In the genomic region with DNA sequence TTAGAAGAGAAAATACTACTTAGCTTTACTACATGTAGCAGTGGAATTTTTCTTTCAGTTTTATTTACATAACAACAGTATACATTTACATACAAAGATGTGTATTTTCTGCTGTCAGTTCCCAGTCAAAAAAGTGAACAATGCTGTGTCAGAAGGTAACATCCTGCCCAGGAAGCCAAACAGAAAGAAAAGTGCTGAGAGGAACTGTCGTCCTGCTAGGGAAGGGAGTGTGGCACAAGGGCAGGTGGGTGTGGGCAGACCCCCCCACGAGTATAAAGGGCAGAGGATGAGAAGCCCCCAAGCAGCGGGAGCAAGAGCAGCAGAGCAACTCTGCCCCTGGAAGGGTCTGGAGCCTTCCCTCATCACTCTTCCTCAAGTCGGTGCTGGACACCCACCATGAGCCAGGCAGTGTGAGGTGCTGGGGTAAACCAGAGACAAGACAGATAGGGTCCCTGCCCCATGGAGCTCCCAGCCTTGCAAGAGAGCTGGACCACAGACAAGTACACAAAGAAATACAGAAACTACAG, we compare ENCODE assay signal across 17 cellular contexts. TPM values are rescaled to one million over a fixed set of nuclear protein-coding genes. Genes with fewer than 3 reads are reported as not detected.
A peak's percentile ranks its signal among the peaks of the same experiment; 100 is the strongest.
DNase-seq lines count a peak whose midpoint lies in the region; ATAC-seq and TF ChIP-seq lines count a peak whose summit lies in the region.
"Had no signal": no experiment of that assay in that cellular context is flagged by ENCODE, and none has a peak within 500 bp of the region (broad histone marks: within the 10 kb centered on the region; RNA-seq: fewer than 3 reads in every experiment).

No MANE protein-coding gene starts in this region.

- peak overlapping the region in 9 of 11 experiments; percentile 7 to 66 (median 47); a peak in 16 of 22 replicates for H3K27ac ChIP-seq in BLaER1 treated with 17β-estradiol and CSF1 and Interleukin-3, amounts not matched to agents 10 nM and 100 nM
- no peak overlapping the region for H3K27ac ChIP-seq in H9 (ENCODE audit: insufficient read length, low read depth, low read length)
- no peak overlapping the region for H3K27ac ChIP-seq in hepatocyte
- H3K27ac ChIP-seq: prostate gland, vagina had no signal

- H4K20me1 ChIP-seq in BLaER1 treated with 17β-estradiol and CSF1 and Interleukin-3, amounts not matched to agents 10 nM and 100 nM: peaks cover 0 to 74% (median 0%) of the 10 kb centered on the region in 11 experiments; a peak in 6 of 22 replicates
- H4K20me1 ChIP-seq in H9 (ENCODE audit: control insufficient read depth, insufficient read depth, insufficient read length) (no peaks in the 10 kb centered on the region), hepatocyte (ENCODE audit: insufficient read depth, poor library complexity, severe bottlenecking) (no peaks in the 10 kb centered on the region)

- no peak overlapping the region for H2BK12ac ChIP-seq in H9 (ENCODE audit: insufficient read length, low read depth, low read length)

- no peak overlapping the region for H2BK15ac ChIP-seq in H9 (ENCODE audit: low read depth, low read length)

- no CpG with 5 or more reads among the region's 4 CpGs for WGBS in H9 (ENCODE audit: extremely low coverage, insufficient read length, low lambda C conversion rate)
- 86% methylated on average over 4 of the region's 4 CpGs for WGBS in hepatocyte (ENCODE audit: low lambda C conversion rate, missing lambda C conversion rate)

- no peak overlapping the region for H3K4me3 ChIP-seq in BLaER1 treated with 17β-estradiol and CSF1 and Interleukin-3, amounts not matched to agents 10 nM and 100 nM
- no peak overlapping the region for H3K4me3 ChIP-seq in hepatocyte
- H3K4me3 ChIP-seq: ascending aorta, prostate gland, vagina had no signal

- H3T11ph ChIP-seq in H9 (ENCODE audit: low read length): no peak overlapping the region

- H3K27me3 Mint-ChIP-seq in H9 (ENCODE audit: low read depth): no peaks in the 10 kb centered on the region
- H3K27me3 Mint-ChIP-seq in activated naive CD8-positive, alpha-beta T cell treated with anti-CD3 and anti-CD28 coated beads for 36 hours: no peaks in the 10 kb centered on the region
- H3K27me3 Mint-ChIP-seq in neural crest cell (ENCODE audit: low read depth): no peaks in the 10 kb centered on the region
- H3K27me3 Mint-ChIP-seq in osteocyte (ENCODE audit: unreplicated experiment): no peaks in the 10 kb centered on the region

- 0 out of 2 replicates have a peak overlapping the region, but pooled peaks have one; percentile 2 for H3K14ac ChIP-seq in H9 (ENCODE audit: insufficient read depth, low read length)

- ATAC-seq in GM19455 (IDR thresholded peaks at IDR 0.05; ENCODE audit: unreplicated experiment): no peak

- H2BK5ac ChIP-seq in H9 (ENCODE audit: insufficient read length, low read length): no peak overlapping the region

- peak overlapping the region; percentile 63 to 84 (median 72) for H3K4me2 ChIP-seq in BLaER1 treated with 17β-estradiol and CSF1 and Interleukin-3, amounts not matched to agents 10 nM and 100 nM
- H3K4me2 ChIP-seq in H9 (ENCODE audit: insufficient read depth, insufficient read length, low read length): no peak overlapping the region
- no peak overlapping the region for H3K4me2 ChIP-seq in hepatocyte

- peaks cover 11 to 41% (median 25%) of the 10 kb centered on the region in 11 experiments; a peak in 17 of 22 replicates for H3K36me3 ChIP-seq in BLaER1 treated with 17β-estradiol and CSF1 and Interleukin-3, amounts not matched to agents 10 nM and 100 nM
- no peaks in the 10 kb centered on the region for H3K36me3 ChIP-seq in hepatocyte (replicated peaks; ENCODE audit: insufficient read depth, low read depth)
- H3K36me3 ChIP-seq: prostate gland had no signal

- no peak for DNase-seq in H9
- DNase-seq in activated naive CD8-positive, alpha-beta T cell treated with anti-CD3 and anti-CD28 coated beads for 36 hours: no peak
- DNase-seq in neural crest cell (ENCODE audit: low read depth, low spot score): no peak
- no peak for DNase-seq in NCI-H128 (lab: John Stamatoyannopoulos, UW; ENCODE audit: unreplicated experiment)
- no peak for DNase-seq in hepatocyte (ENCODE audit: low spot score)
- DNase-seq in osteocyte (ENCODE audit: extremely low spot score, unreplicated experiment): no peak
- DNase-seq: C1 segment of cervical spinal cord, foreskin melanocyte, KG1, NCI-H187 had no signal

- H3K4me1 Mint-ChIP-seq in H9 (peaks cover 7 to 9% of the 10 kb centered on the region in 2 experiments), neural crest cell (peaks cover 16% of the 10 kb centered on the region), osteocyte (ENCODE audit: unreplicated experiment) (peaks cover 29% of the 10 kb centered on the region)
- peaks cover 85% of the 10 kb centered on the region for H3K4me1 Mint-ChIP-seq in activated naive CD8-positive, alpha-beta T cell treated with anti-CD3 and anti-CD28 coated beads for 36 hours

- H3K4ac ChIP-seq in H9 (ENCODE audit: low read depth, low read length): no peak overlapping the region

- no peak overlapping the region for H3K18ac ChIP-seq in H9 (ENCODE audit: insufficient read length, low read depth, low read length)

- H3K79me1 ChIP-seq in H9 (ENCODE audit: insufficient read depth, low read depth, low read length, poor library complexity, severe bottlenecking): no peaks in the 10 kb centered on the region

- peak overlapping the region; percentile 33 to 90 (median 60); a peak in 6 of 7 replicates for H3K27ac Mint-ChIP-seq in H9
- peak overlapping the region; percentile 67 for H3K27ac Mint-ChIP-seq in activated naive CD8-positive, alpha-beta T cell treated with anti-CD3 and anti-CD28 coated beads for 36 hours
- H3K27ac Mint-ChIP-seq in neural crest cell (ENCODE audit: unreplicated experiment): peak overlapping the region; percentile 38
- H3K27ac Mint-ChIP-seq in osteocyte (ENCODE audit: unreplicated experiment): no peak overlapping the region
- H3K27ac Mint-ChIP-seq: mesothelial cell of epicardium had no signal

- no peak overlapping the region for H3K4me3 Mint-ChIP-seq in H9
- H3K4me3 Mint-ChIP-seq in activated naive CD8-positive, alpha-beta T cell treated with anti-CD3 and anti-CD28 coated beads for 36 hours: no peak overlapping the region
- no peak overlapping the region for H3K4me3 Mint-ChIP-seq in neural crest cell
- H3K4me3 Mint-ChIP-seq in osteocyte (ENCODE audit: unreplicated experiment): no peak overlapping the region
- H3K4me3 Mint-ChIP-seq: mesothelial cell of epicardium had no signal

- no peaks in the 10 kb centered on the region for H3K9me3 ChIP-seq in BLaER1 treated with 17β-estradiol and CSF1 and Interleukin-3, amounts not matched to agents 10 nM and 100 nM (replicated peaks in 1 of 11)
- H3K9me3 ChIP-seq in H9 (ENCODE audit: control insufficient read depth, low read depth, low read length): no peaks in the 10 kb centered on the region
- no peaks in the 10 kb centered on the region for H3K9me3 ChIP-seq in hepatocyte (ENCODE audit: low read depth)
- H3K9me3 ChIP-seq: ascending aorta, prostate gland, vagina had no signal

- H3K9ac ChIP-seq in BLaER1 treated with 17β-estradiol and CSF1 and Interleukin-3, amounts not matched to agents 10 nM and 100 nM: peak overlapping the region in 5 of 11 experiments; percentile 2 to 53 (median 14); a peak in 2 of 22 replicates
- H3K9ac ChIP-seq in H9 (ENCODE audit: extremely low read depth, insufficient read length, low read length): no peak overlapping the region

- no peak overlapping the region for H2AK5ac ChIP-seq in H9 (ENCODE audit: insufficient read length, low read length)

- TF ChIP-seq CTCF in H9 (conservative IDR thresholded peaks at IDR 0.05) (no peak), neural crest cell (conservative IDR thresholded peaks at IDR 0.05) (no peak), hepatocyte (IDR thresholded peaks at IDR 0.05; ENCODE audit: poor library complexity) (no peak), osteocyte (IDR thresholded peaks at IDR 0.05) (no peak)

- no peak overlapping the region for H2AFZ ChIP-seq in H9 (ENCODE audit: low read length)
- no peak overlapping the region for H2AFZ ChIP-seq in hepatocyte

- no peak overlapping the region for H3K23ac ChIP-seq in H9 (ENCODE audit: insufficient read length, low read depth, low read length)

- no peaks in the 10 kb centered on the region for H3K27me3 ChIP-seq in BLaER1 treated with 17β-estradiol and CSF1 and Interleukin-3, amounts not matched to agents 10 nM and 100 nM
- H3K27me3 ChIP-seq in H9 (ENCODE audit: insufficient read depth, low read length) (no peaks in the 10 kb centered on the region), hepatocyte (no peaks in the 10 kb centered on the region)
- H3K27me3 ChIP-seq: ascending aorta, vagina had no signal

- H3K23me2 ChIP-seq in H9 (ENCODE audit: insufficient read length, low read depth, low read length, poor library complexity, severe bottlenecking): no peaks in the 10 kb centered on the region

- peaks cover 71 to 95% (median 84%) of the 10 kb centered on the region in 10 experiments for H3K4me1 ChIP-seq in BLaER1 treated with 17β-estradiol and CSF1 and Interleukin-3, amounts not matched to agents 10 nM and 100 nM
- H3K4me1 ChIP-seq in H9 (ENCODE audit: insufficient read depth, low read length) (no peaks in the 10 kb centered on the region), hepatocyte (ENCODE audit: insufficient read depth) (peaks cover 29% of the 10 kb centered on the region)

- H2BK120ac ChIP-seq in H9 (ENCODE audit: low read depth, low read length, poor library complexity, severe bottlenecking): no peak overlapping the region

- no peak overlapping the region for H4K91ac ChIP-seq in H9 (ENCODE audit: insufficient read length, low read depth, low read length)

- no peaks in the 10 kb centered on the region for H3K9me2 ChIP-seq in hepatocyte (replicated peaks; ENCODE audit: insufficient read depth)

- no peak overlapping the region for H4K8ac ChIP-seq in H9 (replicated peaks; ENCODE audit: insufficient read length, low read depth, low read length)

- no peak overlapping the region for H2BK20ac ChIP-seq in H9 (ENCODE audit: low read depth, low read length, poor library complexity, severe bottlenecking)

- H3K79me2 ChIP-seq in H9 (ENCODE audit: insufficient read depth, low read length) (no peaks in the 10 kb centered on the region), hepatocyte (peaks cover 36% of the 10 kb centered on the region)

- H3K56ac ChIP-seq in H9 (ENCODE audit: insufficient read length, low read depth, low read length): no peak overlapping the region

- peaks cover 0 to 3% (median 0%) of the 10 kb centered on the region in 3 experiments; a peak in 4 of 7 replicates for H3K36me3 Mint-ChIP-seq in H9 (ENCODE audit: insufficient read depth in 1 of 3, low read depth in 3 of 3)
- H3K36me3 Mint-ChIP-seq in activated naive CD8-positive, alpha-beta T cell treated with anti-CD3 and anti-CD28 coated beads for 36 hours: peaks cover 44% of the 10 kb centered on the region
- no peaks in the 10 kb centered on the region for H3K36me3 Mint-ChIP-seq in neural crest cell (ENCODE audit: low read depth)
- peaks cover 21% of the 10 kb centered on the region for H3K36me3 Mint-ChIP-seq in osteocyte (ENCODE audit: unreplicated experiment)

- H4K5ac ChIP-seq in H9 (ENCODE audit: insufficient read length, low read depth, low read length): no peak overlapping the region

- H3K9me3 Mint-ChIP-seq in H9 (no peaks in the 10 kb centered on the region), neural crest cell (no peaks in the 10 kb centered on the region), osteocyte (ENCODE audit: unreplicated experiment) (no peaks in the 10 kb centered on the region)
- no peaks in the 10 kb centered on the region for H3K9me3 Mint-ChIP-seq in activated naive CD8-positive, alpha-beta T cell treated with anti-CD3 and anti-CD28 coated beads for 36 hours
- H3K9me3 Mint-ChIP-seq: mesothelial cell of epicardium had no signal

RNA-seq across cellular contexts. Expression of a gene that starts 39.7 kb away (rescaled TPM):
- total RNA-seq in H9 (2021) (16.0 and 17.6 TPM in 2 replicates), neural crest cell (19.7 and 21.8 TPM in 2 replicates), hepatocyte (33.8 and 38.4 TPM in 2 replicates), osteocyte (65.5 and 69.3 TPM in 2 replicates)
- 10 to 100 TPM; 39.4 to 44.1 TPM for total RNA-seq in activated naive CD8-positive, alpha-beta T cell treated with anti-CD3 and anti-CD28 coated beads for 36 hours
- 24.8 and 29.3 TPM in 2 replicates for polyA plus RNA-seq in hepatocyte

RNA-seq across cellular contexts. Expression of a gene that starts 54.5 kb away (rescaled TPM):
- total RNA-seq in H9 (2021) (not detected in 2 replicates), neural crest cell (not detected in 2 replicates), hepatocyte (not detected in 2 replicates), osteocyte (not detected in 2 replicates)
- total RNA-seq in activated naive CD8-positive, alpha-beta T cell treated with anti-CD3 and anti-CD28 coated beads for 36 hours: not detected
- 0.22 TPM in 1 of 2 replicates, not detected in the other for polyA plus RNA-seq in hepatocyte
- total RNA-seq: ascending aorta, H4, mesothelial cell of epicardium, vagina had no signal

Comparison
In these comparisons a context has a peak if more than half of its experiments do, and no peak if none do; other contexts are left out.
1. H3K27ac ChIP-seq: peak in BLaER1 treated with 17β-estradiol and CSF1 and Interleukin-3, amounts not matched to agents 10 nM and 100 nM (9 of 11); none in H9 (single experiment) and hepatocyte (single experiment).
2. H3K4me2 ChIP-seq: peak in BLaER1 treated with 17β-estradiol and CSF1 and Interleukin-3, amounts not matched to agents 10 nM and 100 nM (11 of 11); none in H9 (single experiment) and hepatocyte (single experiment).